ENCODE assay signal across 11 cellular contexts in genomic region chr3:159796744-159797143, GRCh38. TPM values are rescaled to one million over a fixed set of nuclear protein-coding genes. Genes with fewer than 3 reads are reported as not detected.
DNase-seq lines count a peak whose midpoint lies in the region; ATAC-seq, FAIRE-seq and TF ChIP-seq lines count a peak whose summit lies in the region.
"Had no signal": no experiment of that assay in that cellular context is flagged by ENCODE, and none has a peak within 500 bp of the region (broad histone marks: within the 10 kb centered on the region; RNA-seq: fewer than 3 reads in every experiment).

No MANE protein-coding gene starts in this region.

- ATAC-seq in GM18907 (IDR thresholded peaks at IDR 0.05; ENCODE audit: unreplicated experiment) = no peak

- no peaks in the 10 kb centered on the region for H3K9me3 ChIP-seq in kidney (ENCODE audit: control insufficient read depth in 1 of 2, low read length in 2 of 2)
- H3K9me3 ChIP-seq in subcutaneous abdominal adipose tissue (ENCODE audit: control insufficient read depth in 5 of 5, low read length in 5 of 5) = no peaks in the 10 kb centered on the region
- H3K9me3 ChIP-seq: spleen had no signal

- no peak for FAIRE-seq in kidney (lab: Jason Lieb, UNC)

- peak overlapping the region; percentile 65 for H3K27ac ChIP-seq in caudate nucleus (ENCODE audit: low read depth, low read length)
- H3K27ac ChIP-seq in kidney (ENCODE audit: low read depth in 2 of 2, low read length in 2 of 2) = peak overlapping the region; percentile 7 to 14
- H3K27ac ChIP-seq in subcutaneous abdominal adipose tissue (ENCODE audit: low read depth, low read length) = peak overlapping the region; percentile 89

- H3K4me3 ChIP-seq in kidney (ENCODE audit: low read length in 2 of 2) (no peak overlapping the region), subcutaneous abdominal adipose tissue (ENCODE audit: low read depth in 1 of 5, low read length in 5 of 5) (no peak overlapping the region)
- H3K4me3 ChIP-seq: spleen had no signal

- H3K36me3 ChIP-seq in kidney (ENCODE audit: control insufficient read depth in 1 of 2, insufficient read depth in 2 of 2, low read length in 2 of 2) (no peaks in the 10 kb centered on the region), subcutaneous abdominal adipose tissue (ENCODE audit: control insufficient read depth in 5 of 5, insufficient read depth in 5 of 5, low read length in 5 of 5) (no peaks in the 10 kb centered on the region)
- H3K36me3 ChIP-seq: spleen had no signal

- H3K4me1 ChIP-seq in kidney (ENCODE audit: control insufficient read depth in 1 of 2, insufficient read depth in 1 of 2, low read depth in 1 of 2, low read length in 2 of 2) (peaks cover 12 to 23% of the 10 kb centered on the region in 2 donors), subcutaneous abdominal adipose tissue (ENCODE audit: control insufficient read depth in 5 of 5, insufficient read depth in 5 of 5, low read length in 5 of 5) (peaks cover 3 to 57% (median 45%) of the 10 kb centered on the region in 5 donors)

- H3K27me3 ChIP-seq in subcutaneous abdominal adipose tissue (ENCODE audit: control insufficient read depth in 5 of 5, insufficient read depth in 4 of 5, low read length in 5 of 5) = no peaks in the 10 kb centered on the region
- H3K27me3 ChIP-seq: spleen had no signal

- TF ChIP-seq CTCF in kidney (IDR thresholded peaks at IDR 0.05; ENCODE audit: borderline replicate concordance, extremely low read depth, insufficient read depth) = no peak

- H3K9ac ChIP-seq in kidney (ENCODE audit: low read length in 2 of 2) = no peak overlapping the region
- peak overlapping the region in 1 of 5 donors; percentile 29 for H3K9ac ChIP-seq in subcutaneous abdominal adipose tissue (ENCODE audit: low read length in 5 of 5)

- DNase-seq in LHCN-M2 (ENCODE audit: low read depth) = peak; percentile 74
- DNase-seq in caudate nucleus (lab: John Stamatoyannopoulos, UW) = no peak
- no peak for DNase-seq in kidney
- no peak for DNase-seq in T-helper 9 cell
- no peak for DNase-seq in NCI-H1930 (lab: John Stamatoyannopoulos, UW)
- DNase-seq: activated CD4-positive, alpha-beta T cell treated with anti-CD3 and anti-CD28 coated beads, Interleukin-2, amount 50 U/mL, for 1 hour; MV-4-11; spleen; stimulated activated naive CD4-positive, alpha-beta T cell treated with Interleukin-2 at 50 U/mL for 16 hours had no signal

- intact Hi-C loops in kidney (cut with DNase I) = no loop called here

RNA-seq across cellular contexts. Expression of gene SCHIP1, which starts 42.9 kb away (rescaled TPM):
- total RNA-seq in LHCN-M2 (2014; rRNA removed) = 5.6 and 8.3 TPM in 2 replicates
- polyA plus RNA-seq in LHCN-M2 (2012) = 2.1 TPM
- total RNA-seq in kidney = 4.9 TPM
- 9.4 TPM for polyA plus RNA-seq in kidney (ENCODE audit: insufficient read depth, low read depth, low replicate concordance)

Comparison
In these comparisons a context has a peak if more than half of its experiments do, and no peak if none do; other contexts are left out.
1. H3K27ac ChIP-seq: peak in every context shown above with its lines; median percentile 89 in subcutaneous abdominal adipose tissue; 65 in caudate nucleus; 10 in kidney.